19 cellular contexts compared by ENCODE assay signal in the genomic region with DNA sequence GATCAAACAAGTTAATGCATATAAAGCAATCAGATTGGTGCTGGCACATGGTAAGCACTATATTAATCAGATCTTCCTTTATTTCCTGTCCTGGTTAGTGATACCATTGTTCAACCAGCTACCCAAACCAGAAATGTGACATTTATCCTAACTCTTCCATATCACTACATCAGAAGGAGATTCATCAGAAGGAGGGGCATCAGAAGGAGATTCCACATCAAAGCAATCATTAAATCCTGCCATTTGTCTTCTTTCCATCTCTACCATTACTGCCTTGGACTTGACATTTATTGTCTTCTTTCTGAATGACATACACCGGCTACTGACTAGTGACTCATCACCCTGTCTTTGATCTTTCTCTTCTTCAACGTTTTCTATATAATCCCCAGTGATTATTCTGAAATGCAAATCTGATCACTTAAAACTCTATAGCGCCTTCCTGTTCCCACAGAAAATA.
DNase-seq lines count a peak whose midpoint lies in the region; ATAC-seq and TF ChIP-seq lines count a peak whose summit lies in the region.
"Had no signal": no experiment of that assay in that cellular context is flagged by ENCODE, and none has a peak within 500 bp of the region (broad histone marks: within the 10 kb centered on the region; RNA-seq: fewer than 3 reads in every experiment).

No MANE protein-coding gene starts in this region.

- ATAC-seq in activated CD8-positive, alpha-beta T cell treated with anti-CD3 and anti-CD28 coated beads for 36 hours, result peak; percentile 87
- no peak for ATAC-seq in activated CD8-positive, alpha-beta T cell treated with anti-CD3 and anti-CD28 coated beads, Interleukin-2, amount 10 ng/mL, durations not matched to agents 7 days and 5 days
- no peak for ATAC-seq in HG03442 (IDR thresholded peaks at IDR 0.05; ENCODE audit: unreplicated experiment)
- ATAC-seq: PC-3 had no signal

- no peak overlapping the region for H3K27ac Mint-ChIP-seq in activated CD8-positive, alpha-beta T cell treated with anti-CD3 and anti-CD28 coated beads for 36 hours
- no peak overlapping the region for H3K27ac Mint-ChIP-seq in activated CD8-positive, alpha-beta T cell treated with anti-CD3 and anti-CD28 coated beads, Interleukin-2, amount 10 ng/mL, durations not matched to agents 7 days and 5 days
- H3K27ac Mint-ChIP-seq: CD14-positive monocyte had no signal

- intact Hi-C loops in activated CD8-positive, alpha-beta T cell treated with anti-CD3 and anti-CD28 coated beads for 36 hours (cut with micrococcal nuclease), result no loop called here

- H3K9me3 Mint-ChIP-seq in activated CD8-positive, alpha-beta T cell treated with anti-CD3 and anti-CD28 coated beads for 36 hours, result no peaks in the 10 kb centered on the region
- no peaks in the 10 kb centered on the region for H3K9me3 Mint-ChIP-seq in activated CD8-positive, alpha-beta T cell treated with anti-CD3 and anti-CD28 coated beads, Interleukin-2, amount 10 ng/mL, durations not matched to agents 7 days and 5 days (ENCODE audit: insufficient read depth)
- H3K9me3 Mint-ChIP-seq: CD14-positive monocyte had no signal

- H3K27me3 Mint-ChIP-seq in activated CD8-positive, alpha-beta T cell treated with anti-CD3 and anti-CD28 coated beads for 36 hours, result peaks cover 2% of the 10 kb centered on the region
- H3K27me3 Mint-ChIP-seq in activated CD8-positive, alpha-beta T cell treated with anti-CD3 and anti-CD28 coated beads, Interleukin-2, amount 10 ng/mL, durations not matched to agents 7 days and 5 days (ENCODE audit: low read depth), result no peaks in the 10 kb centered on the region

- no peaks in the 10 kb centered on the region for H3K4me1 Mint-ChIP-seq in activated CD8-positive, alpha-beta T cell treated with anti-CD3 and anti-CD28 coated beads for 36 hours (ENCODE audit: low read depth)
- H3K4me1 Mint-ChIP-seq in activated CD8-positive, alpha-beta T cell treated with anti-CD3 and anti-CD28 coated beads, Interleukin-2, amount 10 ng/mL, durations not matched to agents 7 days and 5 days (ENCODE audit: low read depth), result no peaks in the 10 kb centered on the region

- H3K36me3 Mint-ChIP-seq in activated CD8-positive, alpha-beta T cell treated with anti-CD3 and anti-CD28 coated beads for 36 hours (ENCODE audit: low read depth), result no peaks in the 10 kb centered on the region
- no peaks in the 10 kb centered on the region for H3K36me3 Mint-ChIP-seq in activated CD8-positive, alpha-beta T cell treated with anti-CD3 and anti-CD28 coated beads, Interleukin-2, amount 10 ng/mL, durations not matched to agents 7 days and 5 days (ENCODE audit: low read depth)
- H3K36me3 Mint-ChIP-seq: CD14-positive monocyte had no signal

- H3K27ac ChIP-seq in temporal lobe (ENCODE audit: low read depth, low read length), result peak overlapping the region; percentile 8
- H3K27ac ChIP-seq: SJCRH30 had no signal

- DNase-seq in activated CD8-positive, alpha-beta T cell treated with anti-CD3 and anti-CD28 coated beads for 36 hours, result no peak
- DNase-seq in activated CD8-positive, alpha-beta T cell treated with anti-CD3 and anti-CD28 coated beads, Interleukin-2, amount 10 ng/mL, durations not matched to agents 7 days and 5 days, result no peak
- DNase-seq in DMS53 treated with DMSO at 0.1 percent for 48 hours (lab: John Stamatoyannopoulos, UW; ENCODE audit: unreplicated experiment) (peak; percentile 40), epithelial cell of esophagus (ENCODE audit: low read depth) (peak; percentile 40), foreskin melanocyte (no peak)
- DNase-seq: ACHN, AML-193, Caco-2, H7, NCI-H1436, NCI-H2029, NCI-H2171 treated with DMSO at 0.1 percent for 48 hours, NCI-H446 treated with DMSO at 0.1 percent for 48 hours, NCI-H748 treated with DMSO at 0.1 percent for 48 hours, PC-3, SJCRH30 had no signal

- no peak for TF ChIP-seq CTCF in activated CD8-positive, alpha-beta T cell treated with anti-CD3 and anti-CD28 coated beads for 36 hours (IDR thresholded peaks at IDR 0.05)
- TF ChIP-seq CTCF in epithelial cell of esophagus (IDR thresholded peaks at IDR 0.05; ENCODE audit: insufficient read depth, low read depth, low read length, missing control alignments), result no peak

- H3K4me3 Mint-ChIP-seq in activated CD8-positive, alpha-beta T cell treated with anti-CD3 and anti-CD28 coated beads for 36 hours, result no peak overlapping the region
- H3K4me3 Mint-ChIP-seq in activated CD8-positive, alpha-beta T cell treated with anti-CD3 and anti-CD28 coated beads, Interleukin-2, amount 10 ng/mL, durations not matched to agents 7 days and 5 days, result no peak overlapping the region
- H3K4me3 Mint-ChIP-seq: CD14-positive monocyte had no signal

- POLR2A ChIA-PET in activated CD8-positive, alpha-beta T cell treated with anti-CD3 and anti-CD28 coated beads for 36 hours (lab: Charles Lee), result no interaction called here
- POLR2A ChIA-PET in activated CD8-positive, alpha-beta T cell treated with anti-CD3 and anti-CD28 coated beads, Interleukin-2, amount 10 ng/mL, durations not matched to agents 7 days and 5 days (lab: Charles Lee), result no interaction called here

- H3K4me3 ChIP-seq in epithelial cell of esophagus (ENCODE audit: low read length), result no peak overlapping the region
- H3K4me3 ChIP-seq: SJCRH30 had no signal

- CTCF ChIA-PET in activated CD8-positive, alpha-beta T cell treated with anti-CD3 and anti-CD28 coated beads for 36 hours (lab: Charles Lee), result interaction anchor here (2.0 kb wide), 1 partner anchor 13 kb away, joined by 5 read pairs; no protein-coding TSS in a partner anchor
- CTCF ChIA-PET in activated CD8-positive, alpha-beta T cell treated with anti-CD3 and anti-CD28 coated beads, Interleukin-2, amount 10 ng/mL, durations not matched to agents 7 days and 5 days (lab: Charles Lee), result no interaction called here

Comparison
In these comparisons a context has a peak if more than half of its experiments do, and no peak if none do; other contexts are left out.
1. DNase-seq: peak in DMS53 treated with DMSO at 0.1 percent for 48 hours (single experiment) and epithelial cell of esophagus (single experiment); none in activated CD8-positive, alpha-beta T cell treated with anti-CD3 and anti-CD28 coated beads for 36 hours (single experiment), activated CD8-positive, alpha-beta T cell treated with anti-CD3 and anti-CD28 coated beads, Interleukin-2, amount 10 ng/mL, durations not matched to agents 7 days and 5 days (single experiment) and foreskin melanocyte (single experiment).